ENCODE assay signal across 1 cellular context in genomic region chr6:1739680-1740079, GRCh38.
TF ChIP-seq lines count a peak whose summit lies in the region.

No MANE protein-coding gene starts in this region.

TF ChIP-seq in HepG2, 621 proteins besides CTCF, POLR2A, EP300 and RAD21 (continued from another document):
- TF ChIP-seq, protein P1, sequence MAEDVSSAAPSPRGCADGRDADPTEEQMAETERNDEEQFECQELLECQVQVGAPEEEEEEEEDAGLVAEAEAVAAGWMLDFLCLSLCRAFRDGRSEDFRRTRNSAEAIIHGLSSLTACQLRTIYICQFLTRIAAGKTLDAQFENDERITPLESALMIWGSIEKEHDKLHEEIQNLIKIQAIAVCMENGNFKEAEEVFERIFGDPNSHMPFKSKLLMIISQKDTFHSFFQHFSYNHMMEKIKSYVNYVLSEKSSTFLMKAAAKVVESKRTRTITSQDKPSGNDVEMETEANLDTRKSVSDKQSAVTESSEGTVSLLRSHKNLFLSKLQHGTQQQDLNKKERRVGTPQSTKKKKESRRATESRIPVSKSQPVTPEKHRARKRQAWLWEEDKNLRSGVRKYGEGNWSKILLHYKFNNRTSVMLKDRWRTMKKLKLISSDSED (CRISPR knock-in tag; IDR thresholded peaks at IDR 0.05): no peak
- TF ChIP-seq ZNF274 (CRISPR knock-in tag; IDR thresholded peaks at IDR 0.05) (no peak), ESRRA (CRISPR knock-in tag; IDR thresholded peaks at IDR 0.05; ENCODE audit: low read depth) (no peak), RNF2 (conservative IDR thresholded peaks at IDR 0.05; ENCODE audit: low read depth) (no peak), CAMTA2 (CRISPR knock-in tag; IDR thresholded peaks at IDR 0.05; ENCODE audit: borderline replicate concordance) (no peak), ZNF768 (CRISPR knock-in tag; IDR thresholded peaks at IDR 0.05) (no peak), ZKSCAN8 (CRISPR knock-in tag; IDR thresholded peaks at IDR 0.05; ENCODE audit: borderline replicate concordance) (no peak), ZNF34 (CRISPR knock-in tag; IDR thresholded peaks at IDR 0.05; ENCODE audit: borderline replicate concordance) (no peak), ZNF430 (CRISPR knock-in tag; IDR thresholded peaks at IDR 0.05) (no peak), SMAD3 (CRISPR knock-in tag; IDR thresholded peaks at IDR 0.05) (no peak), KDM4B (CRISPR knock-in tag; IDR thresholded peaks at IDR 0.05) (no peak), GABPB1 (CRISPR knock-in tag; IDR thresholded peaks at IDR 0.05) (no peak)
- TF ChIP-seq, protein P2, sequence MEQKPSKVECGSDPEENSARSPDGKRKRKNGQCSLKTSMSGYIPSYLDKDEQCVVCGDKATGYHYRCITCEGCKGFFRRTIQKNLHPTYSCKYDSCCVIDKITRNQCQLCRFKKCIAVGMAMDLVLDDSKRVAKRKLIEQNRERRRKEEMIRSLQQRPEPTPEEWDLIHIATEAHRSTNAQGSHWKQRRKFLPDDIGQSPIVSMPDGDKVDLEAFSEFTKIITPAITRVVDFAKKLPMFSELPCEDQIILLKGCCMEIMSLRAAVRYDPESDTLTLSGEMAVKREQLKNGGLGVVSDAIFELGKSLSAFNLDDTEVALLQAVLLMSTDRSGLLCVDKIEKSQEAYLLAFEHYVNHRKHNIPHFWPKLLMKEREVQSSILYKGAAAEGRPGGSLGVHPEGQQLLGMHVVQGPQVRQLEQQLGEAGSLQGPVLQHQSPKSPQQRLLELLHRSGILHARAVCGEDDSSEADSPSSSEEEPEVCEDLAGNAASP (CRISPR knock-in tag; IDR thresholded peaks at IDR 0.05; ENCODE audit: borderline replicate concordance): no peak
